18 cellular contexts compared by ENCODE assay signal in genomic region chr10:90204956-90205695, GRCh38.
DNase-seq lines count a peak whose midpoint lies in the region; TF ChIP-seq lines count a peak whose summit lies in the region.
"Had no signal": no experiment of that assay in that cellular context is flagged by ENCODE, and none has a peak within 500 bp of the region (broad histone marks: within the 10 kb centered on the region; RNA-seq: fewer than 3 reads in every experiment).

No MANE protein-coding gene starts in this region.

- H3K4me3 ChIP-seq in MG63 (no peak overlapping the region), astrocyte of the spinal cord (ENCODE audit: low read depth, low read length) (no peak overlapping the region)
- H3K4me3 ChIP-seq: cardiac muscle cell, SJSA1, suprapubic skin had no signal

- peak; percentile 68 for DNase-seq in EL
- DNase-seq in MG63, result peak; percentile 29
- DNase-seq in astrocyte of the spinal cord (ENCODE audit: low read depth, low spot score), result peak; percentile 83
- peak; percentile 76 for DNase-seq in iris pigment epithelial cell (ENCODE audit: low read depth)
- no peak for DNase-seq in kidney glomerular epithelial cell (lab: John Stamatoyannopoulos, UW)
- no peak for DNase-seq in stimulated activated CD4-positive, alpha-beta T cell treated with anti-CD3 and anti-CD28 coated beads, Interleukin-15, amount 100 ng/mL, for 24 hours
- DNase-seq in inferior parietal cortex (ENCODE audit: extremely low spot score), result no peak
- DNase-seq in germinal center (ENCODE audit: low spot score), result no peak
- DNase-seq: activated naive CD8-positive, alpha-beta T cell treated with anti-CD3 and anti-CD28 coated beads for 36 hours; CD8-positive, alpha-beta memory T cell; DMS79; NCI-H1436; NCI-H2171 treated with DMSO at 0.1 percent for 48 hours; OCI-M1; stimulated activated CD4-positive, alpha-beta T cell treated with anti-CD3 and anti-CD28 coated beads, Interleukin-12 subunit alpha, Interleukin-12 subunit beta, amount 100 ng/mL, for 4 hours had no signal

- H3K27me3 ChIP-seq in MG63, result no peaks in the 10 kb centered on the region
- H3K27me3 ChIP-seq: cardiac muscle cell, SJSA1, suprapubic skin had no signal

- no peak for TF ChIP-seq CTCF in astrocyte of the spinal cord (IDR thresholded peaks at IDR 0.05; ENCODE audit: low read depth, low read length)

- no peaks in the 10 kb centered on the region for H3K9me3 ChIP-seq in MG63
- H3K9me3 ChIP-seq: SJSA1, suprapubic skin had no signal

- H3K36me3 ChIP-seq in MG63, result no peaks in the 10 kb centered on the region
- H3K36me3 ChIP-seq: cardiac muscle cell, SJSA1, suprapubic skin had no signal

- in situ Hi-C loops in astrocyte of the spinal cord (cut with HindIII; ENCODE audit: low sequenced_read_pairs), result no loop called here

Comparison
In these comparisons a context has a peak if more than half of its experiments do, and no peak if none do; other contexts are left out.
1. DNase-seq: peak in EL (single experiment), MG63 (single experiment), astrocyte of the spinal cord (single experiment) and iris pigment epithelial cell (single experiment); none in kidney glomerular epithelial cell (single experiment), stimulated activated CD4-positive, alpha-beta T cell treated with anti-CD3 and anti-CD28 coated beads, Interleukin-15, amount 100 ng/mL, for 24 hours (single experiment), inferior parietal cortex (single experiment) and germinal center (single experiment).